ENCODE assay signal across 9 cellular contexts in the genomic region with DNA sequence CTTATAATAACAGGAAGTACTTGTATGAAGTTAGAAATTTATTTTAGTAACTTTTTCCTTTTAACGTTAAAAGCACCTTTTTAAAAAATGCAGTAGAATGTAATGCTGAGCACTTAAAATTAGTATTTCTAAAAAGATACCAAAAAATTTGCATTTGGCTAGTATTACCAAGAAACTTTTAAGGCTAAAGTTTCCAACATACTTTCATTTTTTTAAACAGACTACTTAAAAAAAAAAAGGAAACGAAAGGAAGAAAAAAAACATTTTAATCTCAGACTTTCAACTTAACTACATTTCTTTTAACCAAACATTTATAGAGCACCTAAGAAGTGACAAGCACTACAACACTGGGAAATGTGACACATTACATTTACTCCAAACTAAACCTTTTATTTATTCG. TPM values are rescaled to one million over a fixed set of nuclear protein-coding genes. Genes with fewer than 3 reads are reported as not detected.
DNase-seq lines count a peak whose midpoint lies in the region; ATAC-seq, FAIRE-seq and TF ChIP-seq lines count a peak whose summit lies in the region.
"Had no signal": no experiment of that assay in that cellular context is flagged by ENCODE, and none has a peak within 500 bp of the region (broad histone marks: within the 10 kb centered on the region; RNA-seq: fewer than 3 reads in every experiment).

No MANE protein-coding gene starts in this region.

- H3K4ac ChIP-seq in IMR-90 (ENCODE audit: low read depth, low read length) = no peak overlapping the region

- no peaks in the 10 kb centered on the region for H3K9me3 Mint-ChIP-seq in central memory CD8-positive, alpha-beta T cell
- no peaks in the 10 kb centered on the region for H3K9me3 Mint-ChIP-seq in naive B cell

- no peak overlapping the region for H2BK5ac ChIP-seq in IMR-90 (ENCODE audit: low read depth, low read length, poor library complexity, severe bottlenecking)

- TF ChIP-seq RAD21 in IMR-90 (IDR thresholded peaks at IDR 0.05; ENCODE audit: low read length) = no peak

- peaks cover 41% of the 10 kb centered on the region for H3K4me1 Mint-ChIP-seq in central memory CD8-positive, alpha-beta T cell
- peaks cover 40 to 54% (median 49%) of the 10 kb centered on the region in 3 donors for H3K4me1 Mint-ChIP-seq in naive B cell

- no peak overlapping the region for H2AK5ac ChIP-seq in IMR-90 (ENCODE audit: low read depth, low read length)

- H3K18ac ChIP-seq in IMR-90 (ENCODE audit: low read depth, low read length) = no peak overlapping the region

- H4K20me1 ChIP-seq in BLaER1 (peaks cover 88% of the 10 kb centered on the region), IMR-90 (ENCODE audit: insufficient read depth, low read length) (peaks cover 71% of the 10 kb centered on the region)

- peaks cover 0 to 40% of the 10 kb centered on the region in 2 experiments; a peak in 3 of 4 replicates for H3K79me1 ChIP-seq in IMR-90 (ENCODE audit: low read depth in 1 of 2, low read length in 2 of 2)

- TF ChIP-seq POLR2A in IMR-90 (IDR thresholded peaks at IDR 0.05; ENCODE audit: low read depth, low read length) = no peak
- TF ChIP-seq POLR2A in body of pancreas (IDR thresholded peaks at IDR 0.05) = no peak

- no peaks in the 10 kb centered on the region for H3K27me3 Mint-ChIP-seq in central memory CD8-positive, alpha-beta T cell
- no peaks in the 10 kb centered on the region for H3K27me3 Mint-ChIP-seq in naive B cell

- WGBS in IMR-90 (ENCODE audit: extremely low coverage in 2 of 2, insufficient read length in 1 of 2), 2 experiments = 100% methylated on average over 1 of the region's 3 CpGs; no CpG with 5 or more reads in 1 of the 2 experiments
- WGBS in body of pancreas, 2 donors = 7 to 11% methylated on average over 3 of the region's 3 CpGs
- WGBS in aorta, 2 donors = 6% methylated on average over 3 of the region's 3 CpGs
- WGBS in small intestine, 3 donors = 16 to 18% (median 16%) methylated on average over 3 of the region's 3 CpGs

- H2AK9ac ChIP-seq in IMR-90 (replicated peaks; ENCODE audit: low read depth, low read length, poor library complexity) = no peak overlapping the region

- ATAC-seq in IMR-90 (ENCODE audit: low read depth) (no peak), naive B cell (ENCODE audit: low read depth in 2 of 2) (no peak), body of pancreas (no peak), aorta (ENCODE audit: low FRiP score) (no peak)
- no peak for ATAC-seq in central memory CD8-positive, alpha-beta T cell (replicated peaks; ENCODE audit: extremely low read depth, poor library complexity, severe bottlenecking)

- no peaks in the 10 kb centered on the region for H3K27me3 ChIP-seq in BLaER1
- no peaks in the 10 kb centered on the region for H3K27me3 ChIP-seq in IMR-90 (ENCODE audit: control insufficient read depth, insufficient read depth, low read length)
- no peaks in the 10 kb centered on the region for H3K27me3 ChIP-seq in body of pancreas
- no peaks in the 10 kb centered on the region for H3K27me3 ChIP-seq in aorta (ENCODE audit: control insufficient read depth in 1 of 2, insufficient read depth in 2 of 2, low read length in 1 of 2)
- H3K27me3 ChIP-seq in small intestine (ENCODE audit: control insufficient read depth in 2 of 2, insufficient read depth in 2 of 2, low read length in 2 of 2) = no peaks in the 10 kb centered on the region

- H2AFZ ChIP-seq in IMR-90 (replicated peaks; ENCODE audit: low read length, poor library complexity) = no peak overlapping the region

- H3K4me3 ChIP-seq in BLaER1 (peak overlapping the region; percentile 99), IMR-90 (ENCODE audit: insufficient read depth, low read depth, low read length) (no peak overlapping the region), body of pancreas (no peak overlapping the region), aorta (ENCODE audit: low read length in 2 of 2) (no peak overlapping the region), small intestine (ENCODE audit: low read depth in 1 of 2, low read length in 2 of 2) (no peak overlapping the region)

- DNase-seq in IMR-90 = no peak
- no peak for DNase-seq in central memory CD8-positive, alpha-beta T cell (ENCODE audit: low spot score in 2 of 2)
- peak; percentile 18 for DNase-seq in naive B cell
- no peak for DNase-seq in body of pancreas
- no peak for DNase-seq in aorta
- DNase-seq in stimulated activated CD4-positive, alpha-beta T cell treated with anti-CD3 and anti-CD28 coated beads, Interleukin-1b, Interleukin-23, amount 100 ng/mL, for 48 hours = no peak
- no peak for DNase-seq in small intestine
- DNase-seq: NCI-H82 had no signal

- H2BK20ac ChIP-seq in IMR-90 (ENCODE audit: low read depth, low read length) = no peak overlapping the region

- H3K4me1 ChIP-seq in BLaER1 = peaks cover 37% of the 10 kb centered on the region
- no peaks in the 10 kb centered on the region for H3K4me1 ChIP-seq in IMR-90 (ENCODE audit: control insufficient read depth, insufficient read depth, low read length)
- peaks cover 56% of the 10 kb centered on the region for H3K4me1 ChIP-seq in body of pancreas
- H3K4me1 ChIP-seq in aorta (ENCODE audit: control insufficient read depth in 1 of 2, insufficient read depth in 2 of 2, low read length in 2 of 2) = peaks cover 0 to 2% of the 10 kb centered on the region in 2 donors
- H3K4me1 ChIP-seq in small intestine (ENCODE audit: control insufficient read depth in 2 of 2, insufficient read depth in 1 of 2, low read depth in 1 of 2, low read length in 1 of 2) = peaks cover 0 to 2% of the 10 kb centered on the region in 2 donors

- TF ChIP-seq CTCF in IMR-90 (conservative IDR thresholded peaks at IDR 0.05; ENCODE audit: low read depth, low read length) (no peak), body of pancreas (IDR thresholded peaks at IDR 0.05) (no peak)

- peaks cover 44% of the 10 kb centered on the region for H3K36me3 ChIP-seq in BLaER1
- H3K36me3 ChIP-seq in IMR-90 (ENCODE audit: control insufficient read depth, insufficient read depth, low read length) = peaks cover 1% of the 10 kb centered on the region; the same call in 1 of the 2 replicates
- H3K36me3 ChIP-seq in body of pancreas (replicated peaks in 1 of 2; ENCODE audit: insufficient read depth in 1 of 2, low read depth in 2 of 2) = no peaks in the 10 kb centered on the region
- no peaks in the 10 kb centered on the region for H3K36me3 ChIP-seq in aorta (ENCODE audit: control insufficient read depth in 1 of 2, insufficient read depth in 2 of 2, low read length in 1 of 2)
- H3K36me3 ChIP-seq in small intestine (ENCODE audit: control insufficient read depth in 2 of 2, insufficient read depth in 2 of 2, low read length in 2 of 2) = peaks cover 2 to 3% of the 10 kb centered on the region in 2 donors

- POLR2A ChIA-PET in IMR-90 (lab: Charles Lee; ENCODE audit: unreplicated experiment) = interaction anchor here (0.5 to 0.6 kb wide), 2 partner anchors 19 to 138 kb away, joined by 3 to 4 read pairs; no protein-coding TSS in a partner anchor

- H3K36me3 Mint-ChIP-seq in central memory CD8-positive, alpha-beta T cell (ENCODE audit: insufficient read depth) = peaks cover 42% of the 10 kb centered on the region
- peaks cover 15 to 35% of the 10 kb centered on the region in 2 donors for H3K36me3 Mint-ChIP-seq in naive B cell

- no TSS peak for BruUV-seq in IMR-90 (replicated peaks; lab: Mats Ljungman, UMichigan)

- in situ Hi-C loops in IMR-90 (cut with MboI; ENCODE audit: low sequenced_read_pairs) = no loop called here

- H3K14ac ChIP-seq in IMR-90 (replicated peaks; ENCODE audit: low read depth, low read length) = no peak overlapping the region

- no peak overlapping the region for H2BK120ac ChIP-seq in IMR-90 (ENCODE audit: low read depth, low read length)

- no peak overlapping the region for H4K5ac ChIP-seq in IMR-90 (ENCODE audit: low read depth, low read length)

- no peak for FAIRE-seq in small intestine (lab: Jason Lieb, UNC)

- intact Hi-C loops in IMR-90 (cut with micrococcal nuclease) = no loop called here
- intact Hi-C loops in body of pancreas (cut with DNase I) = loop anchor here (10.0 kb wide), 1 partner anchor 60 kb away; no protein-coding TSS in a partner anchor
- intact Hi-C loops in aorta (cut with DNase I) = loop anchor here (5.0 to 10.0 kb wide), 3 partner anchors 68 to 180 kb away; a partner anchor contains a TSS

- peak overlapping the region; percentile 71 for H3K4me2 ChIP-seq in BLaER1
- H3K4me2 ChIP-seq in IMR-90 (ENCODE audit: low read depth, low read length) = peak overlapping the region; percentile 70; the same call in 1 of the 2 replicates

- no peak overlapping the region for H2BK15ac ChIP-seq in IMR-90 (ENCODE audit: low read depth, low read length)

- 0 out of 2 replicates have a peak, but pooled peaks cover 4% of the 10 kb centered on the region for H3K9me1 ChIP-seq in IMR-90 (ENCODE audit: insufficient read depth, low read length)

- no peak overlapping the region for H4K8ac ChIP-seq in IMR-90 (ENCODE audit: low read depth in 2 of 2, low read length in 2 of 2)

- H3K9me3 ChIP-seq in BLaER1 (no peaks in the 10 kb centered on the region), IMR-90 (ENCODE audit: control insufficient read depth, insufficient read depth, low read length) (no peaks in the 10 kb centered on the region), body of pancreas (no peaks in the 10 kb centered on the region), aorta (ENCODE audit: control insufficient read depth, low read length) (no peaks in the 10 kb centered on the region), small intestine (ENCODE audit: control insufficient read depth, low read depth) (no peaks in the 10 kb centered on the region)

- peak overlapping the region; percentile 73 for H3K27ac Mint-ChIP-seq in central memory CD8-positive, alpha-beta T cell (ENCODE audit: low read depth)
- H3K27ac Mint-ChIP-seq in naive B cell = peak overlapping the region in 5 of 6 donors; percentile 10 to 78 (median 47)

- dilution Hi-C loops in IMR-90 (cut with HindIII; ENCODE audit: low sequenced_read_pairs, unreplicated experiment) = no loop called here

- H3K4me3 Mint-ChIP-seq in central memory CD8-positive, alpha-beta T cell = no peak overlapping the region
- peak overlapping the region in 6 of 8 donors; percentile 74 to 100 (median 98) for H3K4me3 Mint-ChIP-seq in naive B cell

- H3K9ac ChIP-seq in BLaER1 = peak overlapping the region; percentile 99; the same call in 1 of the 2 replicates
- no peak overlapping the region for H3K9ac ChIP-seq in IMR-90 (ENCODE audit: low read depth, low read length)

- no peak overlapping the region for H4K91ac ChIP-seq in IMR-90 (ENCODE audit: insufficient read depth, low read depth, low read length)

- no peak overlapping the region for H3K27ac ChIP-seq in BLaER1
- H3K27ac ChIP-seq in IMR-90 (ENCODE audit: insufficient read depth, low read length) = no peak overlapping the region
- no peak overlapping the region for H3K27ac ChIP-seq in body of pancreas
- no peak overlapping the region for H3K27ac ChIP-seq in aorta (ENCODE audit: low read depth in 1 of 2, low read length in 2 of 2)
- H3K27ac ChIP-seq in small intestine (ENCODE audit: low read depth in 1 of 2, low read length in 1 of 2) = no peak overlapping the region

- no peak overlapping the region for H3K56ac ChIP-seq in IMR-90 (ENCODE audit: extremely low read depth, insufficient read depth, low read length)

- CTCF ChIA-PET in IMR-90 (lab: Yijun Ruan, JAX) = no interaction called here

- H3K23ac ChIP-seq in IMR-90 (ENCODE audit: low read depth, low read length) = no peak overlapping the region

RNA-seq across cellular contexts. Expression of a gene that starts 2.8 kb away (rescaled TPM):
- 16.0 and 23.9 TPM in 2 replicates for total RNA-seq in IMR-90 (2012; rRNA removed)
- polyA plus RNA-seq in IMR-90 (2012; rRNA removed) = 7.0 and 8.5 TPM in 2 replicates
- 1.0 and 1.3 TPM in 2 replicates for polyA plus RNA-seq in IMR-90 (2012; cell fraction: cytosol; rRNA removed)
- polyA plus RNA-seq in IMR-90 (2012; cell fraction: nucleus; rRNA removed; ENCODE audit: low replicate concordance) = 2.8 and 17.8 TPM in 2 replicates
- 100 to 1,000 TPM in 1 of 6 donors, 10 to 100 TPM in 5; 22.5 to 100 (median 59.7) TPM for polyA plus RNA-seq in naive B cell (ENCODE audit: low read depth in 6 of 6)
- 10 to 100 TPM; 27.7 to 35.3 TPM for total RNA-seq in body of pancreas
- total RNA-seq in aorta = 10 to 100 TPM; 49.1 to 56.6 TPM
- 10 to 100 TPM in 1 of 2 donors, 1 to 10 TPM in 1; 9.8 to 25.4 TPM for polyA plus RNA-seq in aorta
- polyA plus RNA-seq in small intestine = 10 to 100 TPM; 10.3 to 12.7 (median 12.5) TPM

RNA-seq across cellular contexts. Expression of a gene that starts 3.2 kb away (rescaled TPM):
- total RNA-seq in IMR-90 (2012; rRNA removed) (21.5 and 23.1 TPM in 2 replicates), body of pancreas (10 to 100 TPM; 11.9 to 15.3 TPM), aorta (10 to 100 TPM; 24.1 to 29.0 TPM)
- polyA plus RNA-seq in IMR-90 (2012; rRNA removed) (11.9 and 16.4 TPM in 2 replicates), naive B cell (ENCODE audit: low read depth in 6 of 6) (10 to 100 TPM; 36.2 to 72.9 (median 64.0) TPM), aorta (10 to 100 TPM; 18.9 to 24.7 TPM), small intestine (10 to 100 TPM; 19.7 to 23.8 (median 22.1) TPM)
- polyA plus RNA-seq in IMR-90 (2012; cell fraction: cytosol; rRNA removed) = 2.2 TPM in 2 replicates
- 0.34 and 5.8 TPM in 2 replicates for polyA plus RNA-seq in IMR-90 (2012; cell fraction: nucleus; rRNA removed; ENCODE audit: low replicate concordance)

RNA-seq across cellular contexts. Expression of a gene that starts 42.1 kb away (rescaled TPM):
- total RNA-seq in IMR-90 (2012; rRNA removed) (26.7 and 33.1 TPM in 2 replicates), body of pancreas (10 to 100 TPM; 15.0 to 22.1 TPM), aorta (10 to 100 TPM; 22.2 to 23.2 TPM)
- polyA plus RNA-seq in IMR-90 (2012; rRNA removed) (21.6 and 25.3 TPM in 2 replicates), naive B cell (ENCODE audit: low read depth in 6 of 6) (10 to 100 TPM in 5 of 6 donors, 1 to 10 TPM in 1; 8.5 to 23.7 (median 13.3) TPM), aorta (10 to 100 TPM; 16.7 to 48.6 TPM), small intestine (10 to 100 TPM; 14.7 to 40.9 (median 19.7) TPM)
- 3.6 and 8.4 TPM in 2 replicates for polyA plus RNA-seq in IMR-90 (2012; cell fraction: cytosol; rRNA removed)
- 5.6 and 43.9 TPM in 2 replicates for polyA plus RNA-seq in IMR-90 (2012; cell fraction: nucleus; rRNA removed; ENCODE audit: low replicate concordance)
